20 cellular contexts compared by ENCODE assay signal in the genomic region with DNA sequence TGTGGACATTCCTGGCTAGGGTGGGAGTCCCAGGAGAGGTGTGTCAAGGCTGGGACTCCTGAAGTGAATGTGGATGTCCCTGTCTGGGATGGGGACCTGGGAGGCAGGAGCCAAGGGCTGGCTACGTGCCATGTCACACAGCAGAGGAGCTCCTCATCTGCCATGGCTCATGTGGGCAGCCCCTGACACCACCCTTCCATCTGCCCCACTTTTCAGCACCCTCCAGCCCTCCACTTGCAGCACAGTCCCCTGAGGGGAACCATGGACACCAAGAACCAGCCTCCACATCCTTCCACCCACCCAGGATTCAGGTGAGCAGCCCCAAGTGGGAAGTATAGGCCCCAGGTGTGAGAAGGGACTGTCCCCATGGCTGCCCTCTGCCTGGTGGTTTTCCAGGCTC. TPM values are rescaled to one million over a fixed set of nuclear protein-coding genes. Genes with fewer than 3 reads are reported as not detected.
DNase-seq lines count a peak whose midpoint lies in the region; ATAC-seq and TF ChIP-seq lines count a peak whose summit lies in the region.
"Had no signal": no experiment of that assay in that cellular context is flagged by ENCODE, and none has a peak within 500 bp of the region (broad histone marks: within the 10 kb centered on the region; RNA-seq: fewer than 3 reads in every experiment).

No MANE protein-coding gene starts in this region.

- CTCF ChIA-PET in activated naive CD4-positive, alpha-beta T cell treated with anti-CD3 and anti-CD28 coated beads for 36 hours (lab: Charles Lee) = no interaction called here

- DNase-seq in activated naive CD4-positive, alpha-beta T cell treated with anti-CD3 and anti-CD28 coated beads, Interleukin-2, amount 50 U/mL, for 72 hours (ENCODE audit: low spot score in 2 of 2) = no peak
- DNase-seq in activated naive CD4-positive, alpha-beta T cell treated with anti-CD3 and anti-CD28 coated beads for 36 hours = no peak
- DNase-seq in T-helper 17 cell (no peak), tibial artery (no peak), lower leg skin (ENCODE audit: low spot score in 2 of 2) (no peak), GOT3 (lab: John Stamatoyannopoulos, UW) (no peak)
- no peak for DNase-seq in effector memory CD8-positive, alpha-beta T cell
- DNase-seq: activated CD4-positive, CD25-positive, alpha-beta regulatory T cell; central memory CD4-positive, alpha-beta T cell; gastrocnemius medialis; MM.1S; naive thymus-derived CD4-positive, alpha-beta T cell; NCI-H1436 treated with DMSO at 0.1 percent for 48 hours; NCI-H524; stimulated activated CD8-positive, alpha-beta memory T cell treated with anti-CD3 and anti-CD28 coated beads, Interleukin-4, amount 100 ng/mL, for 48 hours had no signal

- no peak overlapping the region for H3K4me3 Mint-ChIP-seq in activated naive CD4-positive, alpha-beta T cell treated with anti-CD3 and anti-CD28 coated beads for 36 hours
- H3K4me3 Mint-ChIP-seq in T-helper 17 cell = peak overlapping the region; percentile 47
- H3K4me3 Mint-ChIP-seq in effector memory CD8-positive, alpha-beta T cell = no peak overlapping the region

- H3K4me3 ChIP-seq in tibial artery (no peak overlapping the region), lower leg skin (ENCODE audit: low read depth, poor library complexity, severe bottlenecking) (no peak overlapping the region)
- H3K4me3 ChIP-seq: gastrocnemius medialis, ovary had no signal

- TF ChIP-seq CTCF in tibial artery (IDR thresholded peaks at IDR 0.05) = no peak
- TF ChIP-seq CTCF in lower leg skin (IDR thresholded peaks at IDR 0.05) = no peak

- peak overlapping the region; percentile 77 to 93 for H3K27ac Mint-ChIP-seq in activated naive CD4-positive, alpha-beta T cell treated with anti-CD3 and anti-CD28 coated beads, Interleukin-2, amount 50 U/mL, for 72 hours
- H3K27ac Mint-ChIP-seq in activated naive CD4-positive, alpha-beta T cell treated with anti-CD3 and anti-CD28 coated beads for 36 hours = no peak overlapping the region
- H3K27ac Mint-ChIP-seq in T-helper 17 cell = peak overlapping the region; percentile 21
- peak overlapping the region; percentile 64 to 70 for H3K27ac Mint-ChIP-seq in effector memory CD8-positive, alpha-beta T cell
- H3K27ac Mint-ChIP-seq: GM23338 had no signal

- intact Hi-C loops in activated naive CD4-positive, alpha-beta T cell treated with anti-CD3 and anti-CD28 coated beads for 36 hours (cut with micrococcal nuclease) = no loop called here
- intact Hi-C loops in tibial artery (cut with DNase I; ENCODE audit: low total_unique reads) (loop anchor here (5.0 kb wide), 1 partner anchor 39 kb away; a partner anchor contains a TSS), lower leg skin (cut with DNase I; ENCODE audit: low total_unique reads) (no loop called here)

- no peak for ATAC-seq in activated naive CD4-positive, alpha-beta T cell treated with anti-CD3 and anti-CD28 coated beads, Interleukin-2, amount 50 U/mL, for 72 hours
- no peak for ATAC-seq in T-helper 17 cell
- ATAC-seq in effector memory CD8-positive, alpha-beta T cell (replicated peaks) = no peak
- ATAC-seq in HG03342 (IDR thresholded peaks at IDR 0.05; ENCODE audit: unreplicated experiment) = no peak
- ATAC-seq: gastrocnemius medialis; GM23338; naive thymus-derived CD4-positive, alpha-beta T cell; right cardiac atrium had no signal

- H3K4me1 Mint-ChIP-seq in activated naive CD4-positive, alpha-beta T cell treated with anti-CD3 and anti-CD28 coated beads for 36 hours (ENCODE audit: low read depth) = peaks cover 13% of the 10 kb centered on the region
- peaks cover 19% of the 10 kb centered on the region for H3K4me1 Mint-ChIP-seq in T-helper 17 cell
- peaks cover 13 to 23% of the 10 kb centered on the region in 2 donors for H3K4me1 Mint-ChIP-seq in effector memory CD8-positive, alpha-beta T cell (ENCODE audit: low read depth in 2 of 2)

- no peaks in the 10 kb centered on the region for H3K27me3 Mint-ChIP-seq in activated naive CD4-positive, alpha-beta T cell treated with anti-CD3 and anti-CD28 coated beads for 36 hours (ENCODE audit: low read depth)
- no peaks in the 10 kb centered on the region for H3K27me3 Mint-ChIP-seq in T-helper 17 cell
- H3K27me3 Mint-ChIP-seq in effector memory CD8-positive, alpha-beta T cell = no peaks in the 10 kb centered on the region
- H3K27me3 Mint-ChIP-seq: naive thymus-derived CD4-positive, alpha-beta T cell had no signal

- H3K36me3 ChIP-seq in tibial artery = peaks cover 0 to 52% (median 28%) of the 10 kb centered on the region in 3 donors
- H3K36me3 ChIP-seq: ovary had no signal

- H3K27ac ChIP-seq in tibial artery = peak overlapping the region; percentile 87 to 92

- no peaks in the 10 kb centered on the region for H3K27me3 ChIP-seq in tibial artery
- H3K27me3 ChIP-seq: gastrocnemius medialis, ovary had no signal

- H3K9me3 ChIP-seq in T-helper 17 cell (ENCODE audit: control insufficient read depth, low read length, poor library complexity, severe bottlenecking) (no peaks in the 10 kb centered on the region), tibial artery (no peaks in the 10 kb centered on the region)
- H3K9me3 ChIP-seq: gastrocnemius medialis, ovary had no signal

- peaks cover 0 to 24% (median 18%) of the 10 kb centered on the region in 4 donors for H3K4me1 ChIP-seq in tibial artery

- TF ChIP-seq POLR2A in lower leg skin (IDR thresholded peaks at IDR 0.05) = no peak

- WGBS in lower leg skin, 2 donors = 88 to 91% methylated on average over 1 of the region's 1 CpG

- H3K36me3 Mint-ChIP-seq in activated naive CD4-positive, alpha-beta T cell treated with anti-CD3 and anti-CD28 coated beads, Interleukin-2, amount 50 U/mL, for 72 hours = no peaks in the 10 kb centered on the region
- peaks cover 4% of the 10 kb centered on the region for H3K36me3 Mint-ChIP-seq in activated naive CD4-positive, alpha-beta T cell treated with anti-CD3 and anti-CD28 coated beads for 36 hours (ENCODE audit: low read depth)
- peaks cover 3% of the 10 kb centered on the region for H3K36me3 Mint-ChIP-seq in T-helper 17 cell (ENCODE audit: low read depth)
- H3K36me3 Mint-ChIP-seq in effector memory CD8-positive, alpha-beta T cell (ENCODE audit: insufficient read depth) = peaks cover 29% of the 10 kb centered on the region

- no peaks in the 10 kb centered on the region for H3K9me3 Mint-ChIP-seq in activated naive CD4-positive, alpha-beta T cell treated with anti-CD3 and anti-CD28 coated beads, Interleukin-2, amount 50 U/mL, for 72 hours
- H3K9me3 Mint-ChIP-seq in activated naive CD4-positive, alpha-beta T cell treated with anti-CD3 and anti-CD28 coated beads for 36 hours = no peaks in the 10 kb centered on the region
- H3K9me3 Mint-ChIP-seq in effector memory CD8-positive, alpha-beta T cell = no peaks in the 10 kb centered on the region
- H3K9me3 Mint-ChIP-seq: GM23338; naive thymus-derived CD4-positive, alpha-beta T cell had no signal

RNA-seq across cellular contexts. Expression of a gene that starts 1.7 kb away (rescaled TPM):
- total RNA-seq in activated naive CD4-positive, alpha-beta T cell treated with anti-CD3 and anti-CD28 coated beads, Interleukin-2, amount 50 U/mL, for 72 hours = 1 to 10 TPM; 4.8 to 5.0 TPM
- total RNA-seq in activated naive CD4-positive, alpha-beta T cell treated with anti-CD3 and anti-CD28 coated beads for 36 hours = 1 to 10 TPM; 2.6 to 2.9 TPM
- total RNA-seq in T-helper 17 cell (10 to 100 TPM; 13.9 to 17.3 TPM), lower leg skin (10 to 100 TPM; 14.7 to 29.8 (median 22.8) TPM)

RNA-seq across cellular contexts. Expression of a gene that starts 11.0 kb away (rescaled TPM):
- total RNA-seq in activated naive CD4-positive, alpha-beta T cell treated with anti-CD3 and anti-CD28 coated beads, Interleukin-2, amount 50 U/mL, for 72 hours = 1 to 10 TPM; 6.4 to 7.7 TPM
- total RNA-seq in activated naive CD4-positive, alpha-beta T cell treated with anti-CD3 and anti-CD28 coated beads for 36 hours = 1 to 10 TPM; 2.4 to 3.0 TPM
- total RNA-seq in T-helper 17 cell (10 to 100 TPM; 21.0 to 35.2 TPM), lower leg skin (10 to 100 TPM; 23.3 to 32.0 (median 29.4) TPM)

RNA-seq across cellular contexts. Expression of a gene that starts 26.4 kb away (rescaled TPM):
- total RNA-seq in activated naive CD4-positive, alpha-beta T cell treated with anti-CD3 and anti-CD28 coated beads, Interleukin-2, amount 50 U/mL, for 72 hours = 1 to 10 TPM; 5.7 to 7.9 TPM
- 1 to 10 TPM; 5.8 to 6.2 TPM for total RNA-seq in activated naive CD4-positive, alpha-beta T cell treated with anti-CD3 and anti-CD28 coated beads for 36 hours
- total RNA-seq in T-helper 17 cell (10 to 100 TPM in 1 of 2 donors, 1 to 10 TPM in 1; 8.6 to 12.6 TPM), lower leg skin (10 to 100 TPM; 15.4 to 21.2 (median 16.6) TPM)

RNA-seq across cellular contexts. Expression of a gene that starts 33.9 kb away (rescaled TPM):
- 10 to 100 TPM; 10.2 to 21.4 TPM for total RNA-seq in activated naive CD4-positive, alpha-beta T cell treated with anti-CD3 and anti-CD28 coated beads, Interleukin-2, amount 50 U/mL, for 72 hours
- total RNA-seq in activated naive CD4-positive, alpha-beta T cell treated with anti-CD3 and anti-CD28 coated beads for 36 hours = 10 to 100 TPM; 13.8 to 14.4 TPM
- 1 to 10 TPM; 6.6 to 7.7 TPM for total RNA-seq in T-helper 17 cell
- 10 to 100 TPM in 1 of 4 donors, 1 to 10 TPM in 3; 4.8 to 11.7 (median 8.1) TPM for total RNA-seq in lower leg skin

RNA-seq across cellular contexts. Expression of a gene that starts 37.9 kb away (rescaled TPM):
- total RNA-seq in activated naive CD4-positive, alpha-beta T cell treated with anti-CD3 and anti-CD28 coated beads, Interleukin-2, amount 50 U/mL, for 72 hours = 1 to 10 TPM; 3.1 to 3.4 TPM
- 1 to 10 TPM; 2.8 to 2.9 TPM for total RNA-seq in activated naive CD4-positive, alpha-beta T cell treated with anti-CD3 and anti-CD28 coated beads for 36 hours
- total RNA-seq in T-helper 17 cell (1 to 10 TPM in 1 of 2 donors, under 1 TPM in 1; 0.76 to 1.7 TPM), lower leg skin (1 to 10 TPM; 2.2 to 4.5 (median 2.8) TPM)
- total RNA-seq: G401 had no signal
